ENCODE assay signal across 8 cellular contexts in the genomic region with DNA sequence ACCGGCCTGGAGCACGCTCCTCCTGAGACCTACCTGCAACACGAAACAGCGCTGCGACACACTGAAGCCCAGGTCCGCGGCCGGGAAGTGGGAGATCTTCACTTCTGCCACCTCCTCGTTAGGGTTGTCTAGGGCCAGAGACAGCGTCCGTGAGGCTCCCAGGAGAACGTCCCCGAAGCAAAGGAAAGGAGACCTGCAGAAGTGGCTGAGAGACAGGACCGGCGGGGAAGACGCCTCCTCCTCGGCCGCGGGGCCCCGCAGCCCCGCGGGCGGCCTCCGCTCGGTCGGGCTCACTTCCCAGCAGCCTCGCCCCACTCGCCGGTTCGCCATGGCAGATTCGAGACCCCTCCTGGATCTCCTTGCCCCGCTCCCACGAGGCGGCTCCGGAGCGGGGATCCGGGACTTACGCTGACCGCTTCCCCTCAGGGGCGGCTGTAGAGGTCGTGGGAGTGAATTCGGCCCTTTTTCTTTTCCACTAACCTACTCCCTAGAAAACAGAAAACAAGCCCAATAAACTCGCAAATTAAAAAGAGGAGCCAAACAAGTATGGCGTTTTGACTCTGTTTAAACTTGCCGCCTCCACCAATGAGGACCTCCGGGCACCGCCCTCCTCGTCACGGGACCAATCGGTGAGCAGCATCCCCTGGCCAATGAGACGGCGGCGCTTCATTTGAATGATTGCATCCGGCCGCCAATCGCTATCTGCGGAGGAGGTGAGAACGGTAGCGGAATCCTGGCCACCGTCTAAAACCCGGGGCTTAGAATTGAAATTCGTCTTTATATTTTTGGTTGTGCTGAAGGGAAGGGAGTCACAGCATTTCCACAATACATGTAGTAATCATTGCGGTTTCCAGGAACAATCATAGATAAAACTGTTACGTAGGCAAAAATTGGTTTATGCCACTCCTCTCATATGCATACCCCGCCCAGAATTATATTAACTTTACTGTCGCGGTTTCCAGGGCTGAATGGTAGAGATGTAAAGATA. TPM values are rescaled to one million over a fixed set of nuclear protein-coding genes. Genes with fewer than 3 reads are reported as not detected.
A peak's percentile ranks its signal among the peaks of the same experiment; 100 is the strongest.
DNase-seq lines count a peak whose midpoint lies in the region; ATAC-seq and TF ChIP-seq lines count a peak whose summit lies in the region.

A gene with protein sequence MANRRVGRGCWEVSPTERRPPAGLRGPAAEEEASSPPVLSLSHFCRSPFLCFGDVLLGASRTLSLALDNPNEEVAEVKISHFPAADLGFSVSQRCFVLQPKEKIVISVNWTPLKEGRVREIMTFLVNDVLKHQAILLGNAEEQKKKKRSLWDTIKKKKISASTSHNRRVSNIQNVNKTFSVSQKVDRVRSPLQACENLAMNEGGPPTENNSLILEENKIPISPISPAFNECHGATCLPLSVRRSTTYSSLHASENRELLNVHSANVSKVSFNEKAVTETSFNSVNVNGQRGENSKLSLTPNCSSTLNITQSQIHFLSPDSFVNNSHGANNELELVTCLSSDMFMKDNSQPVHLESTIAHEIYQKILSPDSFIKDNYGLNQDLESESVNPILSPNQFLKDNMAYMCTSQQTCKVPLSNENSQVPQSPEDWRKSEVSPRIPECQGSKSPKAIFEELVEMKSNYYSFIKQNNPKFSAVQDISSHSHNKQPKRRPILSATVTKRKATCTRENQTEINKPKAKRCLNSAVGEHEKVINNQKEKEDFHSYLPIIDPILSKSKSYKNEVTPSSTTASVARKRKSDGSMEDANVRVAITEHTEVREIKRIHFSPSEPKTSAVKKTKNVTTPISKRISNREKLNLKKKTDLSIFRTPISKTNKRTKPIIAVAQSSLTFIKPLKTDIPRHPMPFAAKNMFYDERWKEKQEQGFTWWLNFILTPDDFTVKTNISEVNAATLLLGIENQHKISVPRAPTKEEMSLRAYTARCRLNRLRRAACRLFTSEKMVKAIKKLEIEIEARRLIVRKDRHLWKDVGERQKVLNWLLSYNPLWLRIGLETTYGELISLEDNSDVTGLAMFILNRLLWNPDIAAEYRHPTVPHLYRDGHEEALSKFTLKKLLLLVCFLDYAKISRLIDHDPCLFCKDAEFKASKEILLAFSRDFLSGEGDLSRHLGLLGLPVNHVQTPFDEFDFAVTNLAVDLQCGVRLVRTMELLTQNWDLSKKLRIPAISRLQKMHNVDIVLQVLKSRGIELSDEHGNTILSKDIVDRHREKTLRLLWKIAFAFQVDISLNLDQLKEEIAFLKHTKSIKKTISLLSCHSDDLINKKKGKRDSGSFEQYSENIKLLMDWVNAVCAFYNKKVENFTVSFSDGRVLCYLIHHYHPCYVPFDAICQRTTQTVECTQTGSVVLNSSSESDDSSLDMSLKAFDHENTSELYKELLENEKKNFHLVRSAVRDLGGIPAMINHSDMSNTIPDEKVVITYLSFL (N-terminal part only) (minus strand): TSS at position 562 of the 988 bp plus-strand sequence. CDS start 232 bp downstream, at position 330.

- DNase-seq in AG09319 (ENCODE audit: extremely low read depth, low read depth), result peak; percentile 89
- DNase-seq in NCI-H345 treated with DMSO at 0.1 percent for 48 hours (lab: John Stamatoyannopoulos, UW; ENCODE audit: unreplicated experiment), result peak; percentile 90
- DNase-seq in activated B cell treated with CpG ODN at 0.5 μM for 24 hours, result peak; percentile 86
- DNase-seq in central memory CD4-positive, alpha-beta T cell, result peak; percentile 94
- peak; percentile 95 for DNase-seq in inferior parietal cortex (ENCODE audit: extremely low spot score)
- peak; percentile 96 for DNase-seq in spleen

- H3K9me3 Mint-ChIP-seq in activated B cell treated with CpG ODN at 0.5 μM for 24 hours, result no peaks in the 10 kb centered on the region

- peaks cover 5% of the 10 kb centered on the region for H3K36me3 Mint-ChIP-seq in activated B cell treated with CpG ODN at 0.5 μM for 24 hours (ENCODE audit: low read depth)

- peak within 1 kb of the TSS; percentile 90 for H3K27ac Mint-ChIP-seq in activated B cell treated with CpG ODN at 0.5 μM for 24 hours

- H3K9me3 ChIP-seq in spleen, result no peaks in the 10 kb centered on the region

- 0 to 1% (median 0%) methylated on average over 39 to 67 of the region's 67 CpGs for WGBS in spleen, 5 donors

- H3K4me3 ChIP-seq in spleen, result peak within 1 kb of the TSS; percentile 67 to 93 (median 86)

- POLR2A ChIA-PET in activated B cell treated with CpG ODN at 0.5 μM for 24 hours (lab: Charles Lee), result no interaction called here

- ATAC-seq in GM19035 (IDR thresholded peaks at IDR 0.05; ENCODE audit: unreplicated experiment), result peak; percentile 98
- ATAC-seq in HG03342 (IDR thresholded peaks at IDR 0.05; ENCODE audit: unreplicated experiment), result peak; percentile 99
- peak; percentile 100 for ATAC-seq in activated B cell treated with CpG ODN at 0.5 μM for 24 hours (ENCODE audit: low read depth)

- no peaks in the 10 kb centered on the region for H3K27me3 Mint-ChIP-seq in activated B cell treated with CpG ODN at 0.5 μM for 24 hours

- H3K4me1 ChIP-seq in spleen, result peaks cover 4 to 42% (median 19%) of the 10 kb centered on the region in 6 donors

- H3K4me1 Mint-ChIP-seq in activated B cell treated with CpG ODN at 0.5 μM for 24 hours, result peaks cover 29% of the 10 kb centered on the region

- intact Hi-C loops in activated B cell treated with CpG ODN at 0.5 μM for 24 hours (cut with micrococcal nuclease) (loop anchor here (10.0 kb wide), 1 partner anchor 768 kb away; a partner anchor contains a TSS), spleen (cut with DNase I; ENCODE audit: low total_unique reads) (no loop called here)

- no peaks in the 10 kb centered on the region for H3K36me3 ChIP-seq in spleen

- H3K27me3 ChIP-seq in spleen (replicated peaks in 1 of 7), result peaks cover 0 to 19% (median 3%) of the 10 kb centered on the region in 7 donors

- peak within 1 kb of the TSS in 5 of 8 donors; percentile 21 to 82 (median 65) for H3K27ac ChIP-seq in spleen

- CTCF ChIA-PET in activated B cell treated with CpG ODN at 0.5 μM for 24 hours (lab: Charles Lee), result no interaction called here

- H3K4me3 Mint-ChIP-seq in activated B cell treated with CpG ODN at 0.5 μM for 24 hours, result peak within 1 kb of the TSS; percentile 94

- TF ChIP-seq CTCF in AG09319 (IDR thresholded peaks at IDR 0.05; ENCODE audit: low read depth, low read length) (no peak), activated B cell treated with CpG ODN at 0.5 μM for 24 hours (IDR thresholded peaks at IDR 0.05) (no peak), spleen (IDR thresholded peaks at IDR 0.05 in 8 of 11, conservative IDR thresholded peaks at IDR 0.05 in 3 of 11) (no peak)

- no peak for TF ChIP-seq POLR2A in spleen (IDR thresholded peaks at IDR 0.05)

RNA-seq across cellular contexts. Expression of the gene that starts here (rescaled TPM):
- total RNA-seq in activated B cell treated with CpG ODN at 0.5 μM for 24 hours (0.46 and 0.69 TPM in 2 replicates), spleen (10 to 100 TPM in 1 of 7 donors, 1 to 10 TPM in 6; 1.4 to 13.3 (median 4.9) TPM)
- polyA plus RNA-seq in spleen, result 1 to 10 TPM in 1 of 3 donors, under 1 TPM in 2; 0.70 to 3.1 (median 0.77) TPM

Comparison
In these comparisons a context has a peak if more than half of its experiments do, and no peak if none do; other contexts are left out.
1. Peak in every context shown above with its lines: DNase-seq, ATAC-seq, H3K4me3 ChIP-seq and H3K27ac ChIP-seq.
2. Peak in DNase-seq and ATAC-seq in activated B cell treated with CpG ODN at 0.5 μM for 24 hours; RNA of the gene not detected or under 1 TPM.